Comparison of ENCODE assay signal across 10 cellular contexts in the genomic region with DNA sequence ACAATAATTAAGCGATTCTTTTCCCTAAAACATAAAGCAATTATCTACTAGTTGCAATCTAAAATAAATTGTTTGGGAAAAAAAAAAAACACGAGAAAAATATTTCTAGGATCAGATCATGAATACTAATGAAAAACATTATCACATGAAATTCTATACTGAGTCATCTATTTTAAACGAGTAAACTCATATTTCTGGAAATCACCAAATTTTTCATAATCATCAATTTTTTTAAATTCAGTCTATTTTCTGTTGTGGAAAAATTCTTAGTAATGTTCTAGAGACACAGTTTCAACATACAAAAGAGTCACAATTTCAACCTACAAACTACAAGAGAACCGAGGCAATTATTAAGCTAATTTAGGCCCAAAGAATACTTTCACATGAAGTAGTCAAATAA.
"Had no signal": no experiment of that assay in that cellular context is flagged by ENCODE, and none has a peak within 500 bp of the region (broad histone marks: within the 10 kb centered on the region; RNA-seq: fewer than 3 reads in every experiment).

No MANE protein-coding gene starts in this region.

- H3K4me3 ChIP-seq: GM23338, HAP-1 had no signal

- H3K4me3 Mint-ChIP-seq: GM23338, H9, HFFc6 had no signal

- H3K4me2 ChIP-seq: GM23338 had no signal

- DNase-seq: GOT3, H7, H9, HCEC 1CT, HFFc6 had no signal

- H3K36me3 ChIP-seq: HAP-1 had no signal

- H2AFZ ChIP-seq: GM23338 had no signal

- ATAC-seq: GM23338, HCT116 had no signal

- FAIRE-seq: H1, H54 had no signal

- H3K9me3 Mint-ChIP-seq: GM23338, H9 had no signal

- H3K4me1 ChIP-seq: HAP-1 had no signal

- H3K9me3 ChIP-seq: HAP-1 had no signal

- H3K27ac Mint-ChIP-seq: GM23338, H9, HFFc6 had no signal
